ENCODE assay signal across 11 cellular contexts in genomic region chr17:37301288-37301687, GRCh38.
DNase-seq lines count a peak whose midpoint lies in the region; ATAC-seq, FAIRE-seq and TF ChIP-seq lines count a peak whose summit lies in the region.
"Had no signal": no experiment of that assay in that cellular context is flagged by ENCODE, and none has a peak within 500 bp of the region (broad histone marks: within the 10 kb centered on the region; RNA-seq: fewer than 3 reads in every experiment).

No MANE protein-coding gene starts in this region.

- intact Hi-C loops in K562 (cut with micrococcal nuclease) = no loop called here
- intact Hi-C loops in left ventricle myocardium inferior (cut with micrococcal nuclease) = no loop called here
- intact Hi-C loops in sciatic nerve (cut with DNase I) = no loop called here

- no peaks in the 10 kb centered on the region for H4K20me1 ChIP-seq in K562 (replicated peaks; ENCODE audit: control insufficient read depth, insufficient read depth, low read length)

- no peak overlapping the region for H3K9ac ChIP-seq in K562 (ENCODE audit: insufficient read depth in 1 of 2, low read depth in 2 of 2, low read length in 2 of 2)

- no peak for TF ChIP-seq EP300 in K562 (IDR thresholded peaks at IDR 0.05; ENCODE audit: low read length)

- DNase-seq in NB4 (ENCODE audit: low read depth) (peak; percentile 30), K562 (ENCODE audit: extremely low read depth in 1 of 4, low spot score in 3 of 4) (peak in 2 of 4 experiments; percentile 48 to 54), left ventricle myocardium inferior (no peak), sciatic nerve (ENCODE audit: low spot score) (no peak), DMS79 (lab: John Stamatoyannopoulos, UW) (no peak)
- DNase-seq in activated CD4-positive, CD25-positive, alpha-beta regulatory T cell treated with anti-CD3 and anti-CD28 coated beads, Interleukin-2, amount 50 U/mL, for 72 hours = no peak
- DNase-seq: activated T-cell treated with anti-CD3 and anti-CD28 coated beads, Interleukin-2, amount 50 U/mL, for 1 hour; dermis blood vessel endothelial cell; kidney; T-helper 2 cell had no signal

- no peak for TF ChIP-seq CTCF in NB4 (IDR thresholded peaks at IDR 0.05; ENCODE audit: low read depth, low read length)
- no peak for TF ChIP-seq CTCF in K562 (IDR thresholded peaks at IDR 0.05 in 2 of 3, conservative IDR thresholded peaks at IDR 0.05 in 1 of 3; ENCODE audit: insufficient read depth in 2 of 3, low read depth in 1 of 3, low read length in 3 of 3)
- TF ChIP-seq CTCF in left ventricle myocardium inferior (IDR thresholded peaks at IDR 0.05; ENCODE audit: borderline replicate concordance) = no peak

- H3K27ac ChIP-seq in K562 (ENCODE audit: extremely low read depth, low read depth, low read length) (peak overlapping the region; percentile 51; the same call in 2 of the 3 replicates), left ventricle myocardium inferior (replicated peaks) (peak overlapping the region; percentile 53)

- no peaks in the 10 kb centered on the region for H3K27me3 ChIP-seq in K562 (ENCODE audit: control insufficient read depth in 2 of 2, insufficient read depth in 2 of 2, low read length in 2 of 2)
- no peaks in the 10 kb centered on the region for H3K27me3 ChIP-seq in left ventricle myocardium inferior (ENCODE audit: low read depth)

- no peak overlapping the region for H2AFZ ChIP-seq in K562 (ENCODE audit: low read depth, low read length)

- POLR2A ChIA-PET in K562 (lab: Yijun Ruan, JAX) = interaction anchor here (0.6 to 2.9 kb wide), 7 partner anchors 10 to 137 kb away, joined by 3 to 16 read pairs (median 3); no protein-coding TSS in a partner anchor

- H3K4me3 ChIP-seq in NB4 (ENCODE audit: low read depth, low read length) (no peak overlapping the region), K562 (no peak overlapping the region), left ventricle myocardium inferior (peak overlapping the region; percentile 45)

- peaks cover 66% of the 10 kb centered on the region for H3K79me2 ChIP-seq in K562 (ENCODE audit: control insufficient read depth, insufficient read depth, low read length)

- H3K4me1 ChIP-seq in K562 (replicated peaks in 1 of 2; ENCODE audit: control insufficient read depth in 2 of 2, insufficient read depth in 2 of 2, low read length in 2 of 2) (peaks cover 5 to 11% of the 10 kb centered on the region in 2 experiments; a peak in 4 of 5 replicates), left ventricle myocardium inferior (peaks cover 34% of the 10 kb centered on the region)

- no peak for FAIRE-seq in K562 (lab: Jason Lieb, UNC)
- FAIRE-seq: kidney had no signal

- BruUV-seq in K562 (replicated peaks; lab: Mats Ljungman, UMichigan) = no TSS peak

- no peak for TF ChIP-seq POLR2A in NB4 (IDR thresholded peaks at IDR 0.05; ENCODE audit: extremely low read depth, insufficient read length)
- TF ChIP-seq POLR2A in K562 (conservative IDR thresholded peaks at IDR 0.05) = no peak; the same call in 1 of the 2 replicates

- CTCF ChIA-PET in K562 (lab: Yijun Ruan, JAX; ENCODE audit: low intra/inter-chr PET ratio) = no interaction called here

- peak; percentile 90 for ATAC-seq in K562
- ATAC-seq in sciatic nerve = peak; percentile 82
- no peak for ATAC-seq in GM18870 (IDR thresholded peaks at IDR 0.05; ENCODE audit: unreplicated experiment)

- 28% methylated on average over 4 of the region's 4 CpGs for WGBS in K562 (ENCODE audit: insufficient coverage, low coverage, missing lambda C conversion rate)

- no peaks in the 10 kb centered on the region for H3K9me3 ChIP-seq in K562 (replicated peaks; ENCODE audit: control insufficient read depth, insufficient read depth, low read depth, low read length)
- H3K9me3 ChIP-seq in left ventricle myocardium inferior (replicated peaks) = no peaks in the 10 kb centered on the region

- H3K36me3 ChIP-seq in K562 (ENCODE audit: control insufficient read depth, insufficient read depth, low read length) = peaks cover 50% of the 10 kb centered on the region; the same call in 2 of the 3 replicates
- peaks cover 13% of the 10 kb centered on the region for H3K36me3 ChIP-seq in left ventricle myocardium inferior

- in situ Hi-C loops in K562 (cut with MboI) = no loop called here

- TF ChIP-seq RAD21 in K562 (CRISPR knock-in tag; conservative IDR thresholded peaks at IDR 0.05 in 1 of 2, IDR thresholded peaks at IDR 0.05 in 1 of 2) = no peak

- no peaks in the 10 kb centered on the region for H3K9me1 ChIP-seq in K562 (ENCODE audit: control insufficient read depth, insufficient read depth, low read length)

- peak overlapping the region; percentile 26; the same call in 1 of the 2 replicates for H3K4me2 ChIP-seq in K562 (ENCODE audit: insufficient read depth, low read length)

TF ChIP-seq in K562, 482 proteins besides CTCF, POLR2A, EP300 and RAD21 (continues in another document):
- peak; percentile 78; the same call in 1 of the 2 replicates for TF ChIP-seq MAFK (IDR thresholded peaks at IDR 0.05; ENCODE audit: low read length)
- no peak for TF ChIP-seq ZKSCAN8 (CRISPR knock-in tag; IDR thresholded peaks at IDR 0.05)
- peak; percentile 92 for TF ChIP-seq MAFG (tag; conservative IDR thresholded peaks at IDR 0.05)
- 0 out of 2 replicates have a peak, but pooled peaks have one; percentile 24 for TF ChIP-seq SMAD4 (CRISPR knock-in tag; conservative IDR thresholded peaks at IDR 0.05)
- no peak for TF ChIP-seq ATF1 (CRISPR knock-in tag; IDR thresholded peaks at IDR 0.05)
- TF ChIP-seq ATF1 (tag; IDR thresholded peaks at IDR 0.05) = peak; percentile 48
- peak; percentile 82 for TF ChIP-seq NFE2L1 (tag; IDR thresholded peaks at IDR 0.05; ENCODE audit: borderline replicate concordance, low read depth)
- no peak for TF ChIP-seq FOXK1 (CRISPR knock-in tag; IDR thresholded peaks at IDR 0.05; ENCODE audit: borderline replicate concordance)
- peak; percentile 72 for TF ChIP-seq CREM (IDR thresholded peaks at IDR 0.05; ENCODE audit: low read depth)
- peak; percentile 84 for TF ChIP-seq C11orf30 (IDR thresholded peaks at IDR 0.05; ENCODE audit: low read depth)
- TF ChIP-seq ZNF316 (IDR thresholded peaks at IDR 0.05) = peak; percentile 78
- no peak for TF ChIP-seq ZNF609 (CRISPR knock-in tag; IDR thresholded peaks at IDR 0.05; ENCODE audit: borderline replicate concordance)
- no peak for TF ChIP-seq MYBL2 (IDR thresholded peaks at IDR 0.05; ENCODE audit: low read depth)
- TF ChIP-seq MYBL2 (CRISPR knock-in tag; IDR thresholded peaks at IDR 0.05; ENCODE audit: borderline replicate concordance) = no peak
- 0 out of 2 replicates have a peak, but pooled peaks have one; percentile 13 for TF ChIP-seq SMARCE1 (IDR thresholded peaks at IDR 0.05)
- TF ChIP-seq ATF7 (IDR thresholded peaks at IDR 0.05) = peak; percentile 49; the same call in 1 of the 2 replicates
